In the genomic region with DNA sequence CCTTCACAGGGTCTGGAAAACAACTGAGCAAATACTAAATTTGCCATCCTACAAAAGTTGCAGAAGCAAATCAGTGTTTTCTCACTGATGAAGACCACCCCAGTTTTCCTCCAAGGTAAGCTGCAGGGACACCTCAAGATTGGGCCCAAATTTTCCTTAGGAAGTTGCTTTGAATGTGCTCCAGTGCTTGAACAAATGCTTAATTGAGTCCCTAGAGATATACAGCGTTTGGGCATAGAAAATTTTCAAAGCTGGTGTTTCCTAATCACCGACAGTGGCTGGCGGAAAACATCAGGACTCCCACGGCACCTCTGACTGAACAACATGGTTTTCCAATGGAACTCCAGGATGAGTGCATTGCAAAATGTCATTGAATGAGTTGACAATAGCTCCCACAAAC, we compare ENCODE assay signal across 1 cellular context.
TF ChIP-seq lines count a peak whose summit lies in the region.

No MANE protein-coding gene starts in this region.

TF ChIP-seq in GM23338, 12 proteins besides CTCF, POLR2A, EP300 and RAD21 (continued from another document):
- no peak for TF ChIP-seq ZNF462 (CRISPR knock-in tag; IDR thresholded peaks at IDR 0.05)
